In genomic region chr11:123059056-123059920, GRCh38 we compare ENCODE assay signal across 2 cellular contexts.
TF ChIP-seq lines count a peak whose summit lies in the region.

No MANE protein-coding gene starts in this region.

TF ChIP-seq in SK-N-SH, 30 proteins besides CTCF, POLR2A, EP300 and RAD21:
- TF ChIP-seq, protein P1, sequence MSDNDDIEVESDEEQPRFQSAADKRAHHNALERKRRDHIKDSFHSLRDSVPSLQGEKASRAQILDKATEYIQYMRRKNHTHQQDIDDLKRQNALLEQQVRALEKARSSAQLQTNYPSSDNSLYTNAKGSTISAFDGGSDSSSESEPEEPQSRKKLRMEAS (IDR thresholded peaks at IDR 0.05; ENCODE audit: low read depth) = 0 out of 2 replicates have a peak, but pooled peaks have one; percentile 5
- TF ChIP-seq YY1 (IDR thresholded peaks at IDR 0.05; ENCODE audit: low read depth) = peak; percentile 47; the same call in 1 of the 2 replicates

TF ChIP-seq in H1, 55 proteins besides CTCF, POLR2A, EP300 and RAD21:
- TF ChIP-seq YY1 (IDR thresholded peaks at IDR 0.05; ENCODE audit: low read depth, low read length) (0 out of 2 replicates have a peak, but pooled peaks have one; percentile 44), SP1 (IDR thresholded peaks at IDR 0.05; ENCODE audit: low read depth, low read length) (peak; percentile 31; the same call in 1 of the 2 replicates), SIX5 (IDR thresholded peaks at IDR 0.05; ENCODE audit: low read depth, low read length) (peak; percentile 25; the same call in 1 of the 2 replicates)
